ENCODE assay signal across 1 cellular context in genomic region chr5:94471496-94471895, GRCh38.
TF ChIP-seq lines count a peak whose summit lies in the region.

No MANE protein-coding gene starts in this region.

TF ChIP-seq in SK-N-SH treated with all-trans-retinoic acid at 6 μM for 48 hours, 23 proteins besides CTCF, POLR2A, EP300 and RAD21 (continued from another document):
- TF ChIP-seq SNAI2 (CRISPR knock-in tag; IDR thresholded peaks at IDR 0.05) (no peak), ZNF8 (CRISPR knock-in tag; IDR thresholded peaks at IDR 0.05) (no peak), GLIS3 (CRISPR knock-in tag; IDR thresholded peaks at IDR 0.05) (no peak)
